ENCODE assay signal across 1 cellular context in the genomic region with DNA sequence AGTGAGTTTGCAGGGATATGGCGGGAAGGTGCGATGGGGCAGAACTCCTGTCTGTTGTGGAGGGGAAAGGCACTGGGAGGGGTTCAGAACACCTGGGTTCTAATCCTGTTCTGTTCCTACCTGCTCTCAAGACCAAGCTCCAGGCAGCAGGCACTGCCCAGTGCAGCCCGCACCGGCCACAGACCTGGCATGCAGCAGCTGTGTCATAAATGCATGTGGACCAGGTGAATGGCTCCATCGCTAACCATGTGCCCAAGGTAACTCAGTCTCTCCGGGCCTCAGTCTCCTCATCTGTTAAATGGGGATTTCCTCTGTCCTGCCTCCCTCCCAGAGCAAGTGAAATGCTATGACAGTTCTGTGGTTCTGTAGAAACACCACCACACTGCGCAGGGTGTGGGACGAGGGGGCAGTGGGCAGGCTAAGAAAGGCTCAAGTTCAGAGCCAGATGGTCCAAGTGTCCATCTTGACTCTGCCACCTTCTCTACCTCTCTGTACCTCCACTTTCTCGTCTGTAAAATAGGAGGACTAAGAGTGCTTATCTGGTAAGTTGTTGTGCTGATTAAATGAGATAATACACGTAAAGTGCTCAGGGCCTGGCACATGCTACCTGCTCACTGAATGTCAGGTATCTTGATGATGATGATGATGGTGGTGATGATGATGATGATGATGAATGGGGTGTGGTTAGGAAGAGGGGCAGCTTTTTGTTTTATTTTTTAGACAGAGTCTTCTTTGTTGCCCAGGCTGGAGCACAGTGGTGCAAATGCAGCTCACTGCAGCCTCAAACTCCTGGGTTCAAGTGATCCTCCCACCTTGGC.
TF ChIP-seq lines count a peak whose summit lies in the region.

No MANE protein-coding gene starts in this region.

TF ChIP-seq in HEK293, 187 proteins besides CTCF, POLR2A, EP300 and RAD21:
- TF ChIP-seq ZNF664 (tag by site-specific recombination; IDR thresholded peaks at IDR 0.05) = peak; percentile 96
- TF ChIP-seq, protein P1, sequence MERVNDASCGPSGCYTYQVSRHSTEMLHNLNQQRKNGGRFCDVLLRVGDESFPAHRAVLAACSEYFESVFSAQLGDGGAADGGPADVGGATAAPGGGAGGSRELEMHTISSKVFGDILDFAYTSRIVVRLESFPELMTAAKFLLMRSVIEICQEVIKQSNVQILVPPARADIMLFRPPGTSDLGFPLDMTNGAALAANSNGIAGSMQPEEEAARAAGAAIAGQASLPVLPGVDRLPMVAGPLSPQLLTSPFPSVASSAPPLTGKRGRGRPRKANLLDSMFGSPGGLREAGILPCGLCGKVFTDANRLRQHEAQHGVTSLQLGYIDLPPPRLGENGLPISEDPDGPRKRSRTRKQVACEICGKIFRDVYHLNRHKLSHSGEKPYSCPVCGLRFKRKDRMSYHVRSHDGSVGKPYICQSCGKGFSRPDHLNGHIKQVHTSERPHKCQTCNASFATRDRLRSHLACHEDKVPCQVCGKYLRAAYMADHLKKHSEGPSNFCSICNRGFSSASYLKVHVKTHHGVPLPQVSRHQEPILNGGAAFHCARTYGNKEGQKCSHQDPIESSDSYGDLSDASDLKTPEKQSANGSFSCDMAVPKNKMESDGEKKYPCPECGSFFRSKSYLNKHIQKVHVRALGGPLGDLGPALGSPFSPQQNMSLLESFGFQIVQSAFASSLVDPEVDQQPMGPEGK (tag by site-specific recombination; IDR thresholded peaks at IDR 0.05) = no peak
